14 cellular contexts compared by ENCODE assay signal in genomic region chr5:36741138-36741537, GRCh38.
"Had no signal": no experiment of that assay in that cellular context is flagged by ENCODE, and none has a peak within 500 bp of the region (broad histone marks: within the 10 kb centered on the region; RNA-seq: fewer than 3 reads in every experiment).

No MANE protein-coding gene starts in this region.

- H3K4me3 ChIP-seq: lung, suprapubic skin had no signal

- H3K27ac Mint-ChIP-seq: activated CD4-positive, alpha-beta memory T cell treated with anti-CD3 and anti-CD28 coated beads, Interleukin-2, amount 10 ng/mL, durations not matched to agents 7 days and 5 days; activated naive CD8-positive, alpha-beta T cell treated with anti-CD3 and anti-CD28 coated beads, Interleukin-2, amount 50 U/mL, for 24 hours; natural killer cell treated with Interleukin-12 subunit alpha and Interleukin-12 subunit beta and Interleukin-15 and Interleukin-18, amount 100 ng/mL, for 72 hours; type B pancreatic cell had no signal

- FAIRE-seq: astrocyte had no signal

- H3K36me3 ChIP-seq: suprapubic skin had no signal

- DNase-seq: activated CD4-positive, alpha-beta memory T cell treated with anti-CD3 and anti-CD28 coated beads, Interleukin-2, amount 10 ng/mL, durations not matched to agents 7 days and 5 days; activated naive CD4-positive, alpha-beta T cell; activated naive CD8-positive, alpha-beta T cell treated with anti-CD3 and anti-CD28 coated beads, Interleukin-2, amount 50 U/mL, for 24 hours; caudate nucleus; occipital lobe; stimulated activated CD4-positive, alpha-beta T cell treated with anti-CD3 and anti-CD28 coated beads, Interleukin-12 subunit alpha, Interleukin-12 subunit beta, amount 100 ng/mL, for 4 hours; stimulated activated naive CD4-positive, alpha-beta T cell; T-helper 2 cell had no signal

- H3K4me3 Mint-ChIP-seq: activated CD4-positive, alpha-beta memory T cell treated with anti-CD3 and anti-CD28 coated beads, Interleukin-2, amount 10 ng/mL, durations not matched to agents 7 days and 5 days; activated naive CD8-positive, alpha-beta T cell treated with anti-CD3 and anti-CD28 coated beads, Interleukin-2, amount 50 U/mL, for 24 hours; natural killer cell treated with Interleukin-12 subunit alpha and Interleukin-12 subunit beta and Interleukin-15 and Interleukin-18, amount 100 ng/mL, for 72 hours; type B pancreatic cell had no signal

- H3K9me3 Mint-ChIP-seq: activated CD4-positive, alpha-beta memory T cell treated with anti-CD3 and anti-CD28 coated beads, Interleukin-2, amount 10 ng/mL, durations not matched to agents 7 days and 5 days; activated naive CD8-positive, alpha-beta T cell treated with anti-CD3 and anti-CD28 coated beads, Interleukin-2, amount 50 U/mL, for 24 hours; natural killer cell treated with Interleukin-12 subunit alpha and Interleukin-12 subunit beta and Interleukin-15 and Interleukin-18, amount 100 ng/mL, for 72 hours; type B pancreatic cell had no signal

- ATAC-seq: activated naive CD8-positive, alpha-beta T cell treated with anti-CD3 and anti-CD28 coated beads, Interleukin-2, amount 50 U/mL, for 24 hours; natural killer cell treated with Interleukin-12 subunit alpha and Interleukin-12 subunit beta and Interleukin-15 and Interleukin-18, amount 100 ng/mL, for 72 hours; sciatic nerve had no signal

- H3K9me3 ChIP-seq: suprapubic skin had no signal

- H3K27ac ChIP-seq: suprapubic skin had no signal

- H3K36me3 Mint-ChIP-seq: natural killer cell treated with Interleukin-12 subunit alpha and Interleukin-12 subunit beta and Interleukin-15 and Interleukin-18, amount 100 ng/mL, for 72 hours; type B pancreatic cell had no signal
